In genomic region chr17:27591986-27592385, GRCh38 we compare ENCODE assay signal across 16 cellular contexts. TPM values are rescaled to one million over a fixed set of nuclear protein-coding genes. Genes with fewer than 3 reads are reported as not detected.
DNase-seq lines count a peak whose midpoint lies in the region; ATAC-seq and TF ChIP-seq lines count a peak whose summit lies in the region.
"Had no signal": no experiment of that assay in that cellular context is flagged by ENCODE, and none has a peak within 500 bp of the region (broad histone marks: within the 10 kb centered on the region; RNA-seq: fewer than 3 reads in every experiment).

No MANE protein-coding gene starts in this region.

- H3K36me3 Mint-ChIP-seq in T-helper 17 cell (ENCODE audit: low read depth), result peaks cover 4% of the 10 kb centered on the region
- no peaks in the 10 kb centered on the region for H3K36me3 Mint-ChIP-seq in neural crest cell (ENCODE audit: low read depth)

- no peak for TF ChIP-seq POLR2A in breast epithelium (IDR thresholded peaks at IDR 0.05)

- H3K27me3 Mint-ChIP-seq in T-helper 17 cell (no peaks in the 10 kb centered on the region), neural crest cell (ENCODE audit: low read depth) (no peaks in the 10 kb centered on the region)
- H3K27me3 Mint-ChIP-seq: CD4-positive, alpha-beta memory T cell had no signal

- no peaks in the 10 kb centered on the region for H3K9me3 Mint-ChIP-seq in neural crest cell
- H3K9me3 Mint-ChIP-seq: CD4-positive, alpha-beta memory T cell; GM23338 had no signal

- peak; percentile 42 for DNase-seq in Ammon's horn (ENCODE audit: low spot score)
- DNase-seq in T-helper 17 cell, result no peak
- DNase-seq in neural crest cell (ENCODE audit: low read depth, low spot score), result no peak
- DNase-seq in RKO (ENCODE audit: low spot score), result no peak
- DNase-seq in activated effector memory CD4-positive, alpha-beta T cell treated with anti-CD3 and anti-CD28 coated beads, Interleukin-2, amount 50 U/mL, for 16 hours, result no peak
- DNase-seq in breast epithelium (ENCODE audit: low spot score in 2 of 2), result no peak
- DNase-seq: BE2C; CD4-positive, alpha-beta memory T cell; COR-L47; DMS153; DMS79 treated with DMSO at 0.1 percent for 48 hours; EL; H7 had no signal

- no peaks in the 10 kb centered on the region for H3K9me3 ChIP-seq in T-helper 17 cell (ENCODE audit: control insufficient read depth, low read length, poor library complexity, severe bottlenecking)
- no peaks in the 10 kb centered on the region for H3K9me3 ChIP-seq in skeletal muscle tissue (ENCODE audit: control insufficient read depth in 3 of 3, low read length in 3 of 3)
- H3K9me3 ChIP-seq in breast epithelium, result no peaks in the 10 kb centered on the region
- H3K9me3 ChIP-seq: BE2C had no signal

- ATAC-seq in T-helper 17 cell, result no peak
- ATAC-seq: GM23338 had no signal

- no peaks in the 10 kb centered on the region for H3K27me3 ChIP-seq in skeletal muscle tissue (ENCODE audit: control insufficient read depth in 3 of 3, insufficient read depth in 3 of 3, low read length in 3 of 3)
- no peaks in the 10 kb centered on the region for H3K27me3 ChIP-seq in breast epithelium
- H3K27me3 ChIP-seq: BE2C had no signal

- H3K4me1 ChIP-seq in skeletal muscle tissue (ENCODE audit: control insufficient read depth in 3 of 3, insufficient read depth in 3 of 3, low read length in 3 of 3) (peaks cover 34 to 56% (median 40%) of the 10 kb centered on the region in 3 donors), breast epithelium (no peaks in the 10 kb centered on the region)

- intact Hi-C loops in breast epithelium (cut with DNase I; ENCODE audit: low total_unique reads), result no loop called here

- H3K9ac ChIP-seq in skeletal muscle tissue (ENCODE audit: low read depth in 1 of 3, low read length in 3 of 3), result peak overlapping the region; percentile 54 to 63 (median 62)

- H3K4me1 Mint-ChIP-seq in T-helper 17 cell (peaks cover 2% of the 10 kb centered on the region), neural crest cell (no peaks in the 10 kb centered on the region)
- H3K4me1 Mint-ChIP-seq: CD4-positive, alpha-beta memory T cell had no signal

- H3K36me3 ChIP-seq in skeletal muscle tissue (ENCODE audit: control insufficient read depth in 3 of 3, insufficient read depth in 3 of 3, low read length in 3 of 3) (peaks cover 71 to 93% (median 79%) of the 10 kb centered on the region in 3 donors), breast epithelium (no peaks in the 10 kb centered on the region)
- H3K36me3 ChIP-seq: BE2C had no signal

- H3K27ac ChIP-seq in skeletal muscle tissue (ENCODE audit: low read depth, low read length) (peak overlapping the region; percentile 89), breast epithelium (no peak overlapping the region)
- H3K27ac ChIP-seq: C4-2B had no signal

- H3K27ac Mint-ChIP-seq in T-helper 17 cell, result peak overlapping the region; percentile 54
- peak overlapping the region; percentile 92 for H3K27ac Mint-ChIP-seq in neural crest cell (ENCODE audit: unreplicated experiment)

- H3K4me3 ChIP-seq in skeletal muscle tissue (ENCODE audit: low read length in 3 of 3), result no peak overlapping the region
- H3K4me3 ChIP-seq in breast epithelium, result no peak overlapping the region
- H3K4me3 ChIP-seq: GM23338 had no signal

- no peak overlapping the region for H3K4me3 Mint-ChIP-seq in T-helper 17 cell
- H3K4me3 Mint-ChIP-seq in neural crest cell, result no peak overlapping the region
- H3K4me3 Mint-ChIP-seq: CD4-positive, alpha-beta memory T cell; GM23338 had no signal

- TF ChIP-seq CTCF in neural crest cell (conservative IDR thresholded peaks at IDR 0.05) (no peak), breast epithelium (IDR thresholded peaks at IDR 0.05) (no peak)

RNA-seq across cellular contexts. Expression of gene LGALS9, which starts 39.0 kb away (rescaled TPM):
- total RNA-seq in T-helper 17 cell (10 to 100 TPM; 64.7 to 66.3 TPM), neural crest cell (0.84 and 2.1 TPM in 2 replicates), skeletal muscle tissue (3.1 TPM), breast epithelium (10 to 100 TPM; 17.4 to 58.1 (median 30.1) TPM)
